Comparison of ENCODE assay signal across 1 cellular context in the genomic region with DNA sequence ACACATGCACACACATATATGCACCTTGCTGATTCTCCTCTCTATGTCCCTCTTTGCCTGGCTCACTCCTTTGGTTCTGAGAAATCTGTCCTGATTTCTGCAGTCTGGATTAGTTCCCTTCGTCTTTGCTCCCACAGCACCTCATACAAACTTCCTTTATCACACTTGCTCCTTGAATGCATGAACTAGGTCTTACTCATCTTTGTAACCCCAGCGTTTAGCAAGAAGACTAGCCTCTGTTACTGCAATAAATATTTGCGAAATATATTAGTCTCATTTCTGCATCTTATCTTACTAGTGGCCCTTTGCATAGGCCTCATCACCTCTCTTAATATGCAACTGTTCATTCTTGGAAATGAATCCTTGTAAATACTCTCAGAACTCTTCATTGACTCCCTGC.
TF ChIP-seq lines count a peak whose summit lies in the region.

No MANE protein-coding gene starts in this region.

TF ChIP-seq in GM23338, 12 proteins besides CTCF, POLR2A, EP300 and RAD21 (continued from another document):
- no peak for TF ChIP-seq NANOG (IDR thresholded peaks at IDR 0.05; ENCODE audit: borderline replicate concordance)
- no peak for TF ChIP-seq POLR2AphosphoS5 (IDR thresholded peaks at IDR 0.05; ENCODE audit: low read depth)
- TF ChIP-seq ZNF331 (CRISPR knock-in tag; IDR thresholded peaks at IDR 0.05; ENCODE audit: low read depth), result no peak
- TF ChIP-seq, protein P1, sequence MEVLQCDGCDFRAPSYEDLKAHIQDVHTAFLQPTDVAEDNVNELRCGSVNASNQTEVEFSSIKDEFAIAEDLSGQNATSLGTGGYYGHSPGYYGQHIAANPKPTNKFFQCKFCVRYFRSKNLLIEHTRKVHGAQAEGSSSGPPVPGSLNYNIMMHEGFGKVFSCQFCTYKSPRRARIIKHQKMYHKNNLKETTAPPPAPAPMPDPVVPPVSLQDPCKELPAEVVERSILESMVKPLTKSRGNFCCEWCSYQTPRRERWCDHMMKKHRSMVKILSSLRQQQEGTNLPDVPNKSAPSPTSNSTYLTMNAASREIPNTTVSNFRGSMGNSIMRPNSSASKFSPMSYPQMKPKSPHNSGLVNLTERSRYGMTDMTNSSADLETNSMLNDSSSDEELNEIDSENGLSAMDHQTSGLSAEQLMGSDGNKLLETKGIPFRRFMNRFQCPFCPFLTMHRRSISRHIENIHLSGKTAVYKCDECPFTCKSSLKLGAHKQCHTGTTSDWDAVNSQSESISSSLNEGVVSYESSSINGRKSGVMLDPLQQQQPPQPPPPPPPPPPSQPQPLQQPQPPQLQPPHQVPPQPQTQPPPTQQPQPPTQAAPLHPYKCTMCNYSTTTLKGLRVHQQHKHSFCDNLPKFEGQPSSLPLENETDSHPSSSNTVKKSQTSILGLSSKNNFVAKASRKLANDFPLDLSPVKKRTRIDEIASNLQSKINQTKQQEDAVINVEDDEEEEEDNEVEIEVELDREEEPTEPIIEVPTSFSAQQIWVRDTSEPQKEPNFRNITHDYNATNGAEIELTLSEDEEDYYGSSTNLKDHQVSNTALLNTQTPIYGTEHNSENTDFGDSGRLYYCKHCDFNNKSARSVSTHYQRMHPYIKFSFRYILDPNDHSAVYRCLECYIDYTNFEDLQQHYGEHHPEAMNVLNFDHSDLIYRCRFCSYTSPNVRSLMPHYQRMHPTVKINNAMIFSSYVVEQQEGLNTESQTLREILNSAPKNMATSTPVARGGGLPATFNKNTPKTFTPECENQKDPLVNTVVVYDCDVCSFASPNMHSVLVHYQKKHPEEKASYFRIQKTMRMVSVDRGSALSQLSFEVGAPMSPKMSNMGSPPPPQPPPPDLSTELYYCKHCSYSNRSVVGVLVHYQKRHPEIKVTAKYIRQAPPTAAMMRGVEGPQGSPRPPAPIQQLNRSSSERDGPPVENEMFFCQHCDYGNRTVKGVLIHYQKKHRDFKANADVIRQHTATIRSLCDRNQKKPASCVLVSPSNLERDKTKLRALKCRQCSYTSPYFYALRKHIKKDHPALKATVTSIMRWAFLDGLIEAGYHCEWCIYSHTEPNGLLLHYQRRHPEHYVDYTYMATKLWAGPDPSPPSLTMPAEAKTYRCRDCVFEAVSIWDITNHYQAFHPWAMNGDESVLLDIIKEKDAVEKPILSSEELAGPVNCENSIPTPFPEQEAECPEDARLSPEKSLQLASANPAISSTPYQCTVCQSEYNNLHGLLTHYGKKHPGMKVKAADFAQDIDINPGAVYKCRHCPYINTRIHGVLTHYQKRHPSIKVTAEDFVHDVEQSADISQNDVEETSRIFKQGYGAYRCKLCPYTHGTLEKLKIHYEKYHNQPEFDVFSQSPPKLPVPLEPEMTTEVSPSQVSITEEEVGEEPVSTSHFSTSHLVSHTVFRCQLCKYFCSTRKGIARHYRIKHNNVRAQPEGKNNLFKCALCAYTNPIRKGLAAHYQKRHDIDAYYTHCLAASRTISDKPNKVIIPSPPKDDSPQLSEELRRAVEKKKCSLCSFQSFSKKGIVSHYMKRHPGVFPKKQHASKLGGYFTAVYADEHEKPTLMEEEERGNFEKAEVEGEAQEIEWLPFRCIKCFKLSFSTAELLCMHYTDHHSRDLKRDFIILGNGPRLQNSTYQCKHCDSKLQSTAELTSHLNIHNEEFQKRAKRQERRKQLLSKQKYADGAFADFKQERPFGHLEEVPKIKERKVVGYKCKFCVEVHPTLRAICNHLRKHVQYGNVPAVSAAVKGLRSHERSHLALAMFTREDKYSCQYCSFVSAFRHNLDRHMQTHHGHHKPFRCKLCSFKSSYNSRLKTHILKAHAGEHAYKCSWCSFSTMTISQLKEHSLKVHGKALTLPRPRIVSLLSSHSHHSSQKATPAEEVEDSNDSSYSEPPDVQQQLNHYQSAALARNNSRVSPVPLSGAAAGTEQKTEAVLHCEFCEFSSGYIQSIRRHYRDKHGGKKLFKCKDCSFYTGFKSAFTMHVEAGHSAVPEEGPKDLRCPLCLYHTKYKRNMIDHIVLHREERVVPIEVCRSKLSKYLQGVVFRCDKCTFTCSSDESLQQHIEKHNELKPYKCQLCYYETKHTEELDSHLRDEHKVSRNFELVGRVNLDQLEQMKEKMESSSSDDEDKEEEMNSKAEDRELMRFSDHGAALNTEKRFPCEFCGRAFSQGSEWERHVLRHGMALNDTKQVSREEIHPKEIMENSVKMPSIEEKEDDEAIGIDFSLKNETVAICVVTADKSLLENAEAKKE (CRISPR knock-in tag; IDR thresholded peaks at IDR 0.05), result no peak
- TF ChIP-seq CREB1 (CRISPR knock-in tag; IDR thresholded peaks at IDR 0.05; ENCODE audit: low read depth), result no peak
- TF ChIP-seq, protein P2, sequence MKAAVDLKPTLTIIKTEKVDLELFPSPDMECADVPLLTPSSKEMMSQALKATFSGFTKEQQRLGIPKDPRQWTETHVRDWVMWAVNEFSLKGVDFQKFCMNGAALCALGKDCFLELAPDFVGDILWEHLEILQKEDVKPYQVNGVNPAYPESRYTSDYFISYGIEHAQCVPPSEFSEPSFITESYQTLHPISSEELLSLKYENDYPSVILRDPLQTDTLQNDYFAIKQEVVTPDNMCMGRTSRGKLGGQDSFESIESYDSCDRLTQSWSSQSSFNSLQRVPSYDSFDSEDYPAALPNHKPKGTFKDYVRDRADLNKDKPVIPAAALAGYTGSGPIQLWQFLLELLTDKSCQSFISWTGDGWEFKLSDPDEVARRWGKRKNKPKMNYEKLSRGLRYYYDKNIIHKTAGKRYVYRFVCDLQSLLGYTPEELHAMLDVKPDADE (IDR thresholded peaks at IDR 0.05), result no peak
- no peak for TF ChIP-seq JUNB (IDR thresholded peaks at IDR 0.05; ENCODE audit: unreplicated experiment)
- TF ChIP-seq EZH2phosphoT487 (IDR thresholded peaks at IDR 0.05; ENCODE audit: unreplicated experiment), result no peak
TF ChIP-seq in GM23338: peak in this region for 0.
